8 cellular contexts compared by ENCODE assay signal in genomic region chrX:129726307-129727111, GRCh38. TPM values are rescaled to one million over a fixed set of nuclear protein-coding genes. Genes with fewer than 3 reads are reported as not detected.
DNase-seq lines count a peak whose midpoint lies in the region; ATAC-seq and TF ChIP-seq lines count a peak whose summit lies in the region.

No MANE protein-coding gene starts in this region.

- peaks cover 2% of the 10 kb centered on the region for H3K9me3 Mint-ChIP-seq in activated CD4-positive, alpha-beta memory T cell treated with anti-CD3 and anti-CD28 coated beads, Interleukin-2, amount 10 ng/mL, durations not matched to agents 7 days and 5 days
- H3K9me3 Mint-ChIP-seq in neural progenitor cell = peaks cover 1% of the 10 kb centered on the region

- no peak for ATAC-seq in GM18520 (IDR thresholded peaks at IDR 0.05; ENCODE audit: unreplicated experiment)

- H3K4me2 ChIP-seq in neural progenitor cell = no peak overlapping the region

- DNase-seq in NCI-H510A treated with DMSO at 0.1 percent for 48 hours (lab: John Stamatoyannopoulos, UW) (peak; percentile 47), NCI-H510A (lab: John Stamatoyannopoulos, UW) (no peak), NCI-H1436 (lab: John Stamatoyannopoulos, UW) (peak; percentile 42), fibroblast of peridontal ligament (ENCODE audit: extremely low read depth) (peak; percentile 80), neural progenitor cell (ENCODE audit: low spot score) (peak; percentile 75), NCI-H187 treated with DMSO at 0.1 percent for 48 hours (lab: John Stamatoyannopoulos, UW) (no peak)
- DNase-seq in activated CD4-positive, alpha-beta memory T cell treated with anti-CD3 and anti-CD28 coated beads, Interleukin-2, amount 10 ng/mL, durations not matched to agents 7 days and 5 days = peak; percentile 30

- H3K4me1 ChIP-seq in neural progenitor cell = no peaks in the 10 kb centered on the region

- H3K27ac Mint-ChIP-seq in activated CD4-positive, alpha-beta memory T cell treated with anti-CD3 and anti-CD28 coated beads, Interleukin-2, amount 10 ng/mL, durations not matched to agents 7 days and 5 days = no peak overlapping the region
- no peak overlapping the region for H3K27ac Mint-ChIP-seq in neural progenitor cell

- no peaks in the 10 kb centered on the region for H3K27me3 Mint-ChIP-seq in activated CD4-positive, alpha-beta memory T cell treated with anti-CD3 and anti-CD28 coated beads, Interleukin-2, amount 10 ng/mL, durations not matched to agents 7 days and 5 days
- H3K27me3 Mint-ChIP-seq in neural progenitor cell (ENCODE audit: insufficient read depth, low read depth) = peaks cover 3% of the 10 kb centered on the region

- peak; percentile 69 for TF ChIP-seq CTCF in neural progenitor cell (IDR thresholded peaks at IDR 0.05)

- H3K4me3 ChIP-seq in neural progenitor cell = no peak overlapping the region

- POLR2A ChIA-PET in activated CD4-positive, alpha-beta memory T cell treated with anti-CD3 and anti-CD28 coated beads, Interleukin-2, amount 10 ng/mL, durations not matched to agents 7 days and 5 days (lab: Charles Lee) = interaction anchor here (1.0 to 1.5 kb wide), 3 partner anchors 54 to 90 kb away, joined by 3 to 10 read pairs (median 3); partner anchors contain the start of gene SASH3

- H3K36me3 Mint-ChIP-seq in activated CD4-positive, alpha-beta memory T cell treated with anti-CD3 and anti-CD28 coated beads, Interleukin-2, amount 10 ng/mL, durations not matched to agents 7 days and 5 days (ENCODE audit: low read depth) = no peaks in the 10 kb centered on the region
- no peaks in the 10 kb centered on the region for H3K36me3 Mint-ChIP-seq in neural progenitor cell

- no peak overlapping the region for H3K9ac ChIP-seq in neural progenitor cell

- H3F3A ChIP-seq in neural progenitor cell (ENCODE audit: low read depth) = no peaks in the 10 kb centered on the region

- H4K20me1 ChIP-seq in neural progenitor cell (ENCODE audit: low read depth) = no peaks in the 10 kb centered on the region

- no peaks in the 10 kb centered on the region for H3K79me2 ChIP-seq in neural progenitor cell (ENCODE audit: low read depth)

- no peaks in the 10 kb centered on the region for H3K36me3 ChIP-seq in neural progenitor cell

- H2AFZ ChIP-seq in neural progenitor cell (replicated peaks) = no peak overlapping the region

- peaks cover 37% of the 10 kb centered on the region for H3K4me1 Mint-ChIP-seq in activated CD4-positive, alpha-beta memory T cell treated with anti-CD3 and anti-CD28 coated beads, Interleukin-2, amount 10 ng/mL, durations not matched to agents 7 days and 5 days
- peaks cover 3% of the 10 kb centered on the region for H3K4me1 Mint-ChIP-seq in neural progenitor cell

- H3K27me3 ChIP-seq in neural progenitor cell = no peaks in the 10 kb centered on the region

- no peak overlapping the region for H3K4me3 Mint-ChIP-seq in activated CD4-positive, alpha-beta memory T cell treated with anti-CD3 and anti-CD28 coated beads, Interleukin-2, amount 10 ng/mL, durations not matched to agents 7 days and 5 days
- H3K4me3 Mint-ChIP-seq in neural progenitor cell = no peak overlapping the region

- no peak overlapping the region for H3K27ac ChIP-seq in neural progenitor cell

- CTCF ChIA-PET in activated CD4-positive, alpha-beta memory T cell treated with anti-CD3 and anti-CD28 coated beads, Interleukin-2, amount 10 ng/mL, durations not matched to agents 7 days and 5 days (lab: Charles Lee) = interaction anchor here (0.6 to 2.6 kb wide), 26 partner anchors 9 to 124 kb away, joined by 3 to 20 read pairs (median 4); partner anchors contain the start of genes APLN and SASH3

- H3K9me3 ChIP-seq in neural progenitor cell (ENCODE audit: low read depth) = no peaks in the 10 kb centered on the region

RNA-seq across cellular contexts. Expression of gene XPNPEP2, which starts 12.3 kb away (rescaled TPM):
- total RNA-seq in activated CD4-positive, alpha-beta memory T cell treated with anti-CD3 and anti-CD28 coated beads, Interleukin-2, amount 10 ng/mL, durations not matched to agents 7 days and 5 days = 1 to 10 TPM; 1.7 to 2.1 TPM
- total RNA-seq in neural progenitor cell (ENCODE audit: low replicate concordance) = 0.19 and 1.7 TPM in 2 replicates

RNA-seq across cellular contexts. Expression of gene SASH3, which starts 53.2 kb away (rescaled TPM):
- 100 to 1,000 TPM; 229 to 245 TPM for total RNA-seq in activated CD4-positive, alpha-beta memory T cell treated with anti-CD3 and anti-CD28 coated beads, Interleukin-2, amount 10 ng/mL, durations not matched to agents 7 days and 5 days
- not detected in 2 replicates for total RNA-seq in neural progenitor cell (ENCODE audit: low replicate concordance)

Comparison
In these comparisons a context has a peak if more than half of its experiments do, and no peak if none do; other contexts are left out.
1. DNase-seq: peak in NCI-H510A treated with DMSO at 0.1 percent for 48 hours (single experiment), NCI-H1436 (single experiment), activated CD4-positive, alpha-beta memory T cell treated with anti-CD3 and anti-CD28 coated beads, Interleukin-2, amount 10 ng/mL, durations not matched to agents 7 days and 5 days (single experiment), fibroblast of peridontal ligament (single experiment) and neural progenitor cell (single experiment); none in NCI-H510A (single experiment) and NCI-H187 treated with DMSO at 0.1 percent for 48 hours (single experiment).
2. RNA of gene SASH3, which starts 53.2 kb away (total RNA-seq): 229 to 245 TPM in activated CD4-positive, alpha-beta memory T cell treated with anti-CD3 and anti-CD28 coated beads, Interleukin-2, amount 10 ng/mL, durations not matched to agents 7 days and 5 days; not detected in neural progenitor cell; every median in the first group is over 100 times any median in the second.